In the genomic region with DNA sequence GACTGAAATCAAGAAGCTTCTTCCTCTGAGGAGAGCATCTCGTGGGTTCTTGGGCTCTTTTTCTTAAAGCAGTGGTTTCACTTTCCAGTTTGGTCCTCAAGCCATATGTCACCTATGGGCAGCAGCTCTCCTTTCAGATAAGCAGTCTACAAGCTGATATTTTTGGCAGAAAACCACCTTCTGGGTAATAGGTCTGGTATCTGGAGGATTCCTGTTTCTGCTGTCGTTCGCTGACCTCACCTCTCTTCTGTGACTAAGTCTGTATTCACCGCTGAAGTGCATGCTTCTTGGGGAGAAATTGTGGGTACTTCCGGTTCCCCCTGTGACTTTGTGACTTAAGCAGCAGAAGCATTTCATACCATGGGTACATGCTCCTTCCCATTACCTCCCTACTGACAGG, we compare ENCODE assay signal across 8 cellular contexts.
DNase-seq lines count a peak whose midpoint lies in the region; ATAC-seq, FAIRE-seq and TF ChIP-seq lines count a peak whose summit lies in the region.

No MANE protein-coding gene starts in this region.

- peak overlapping the region; percentile 1 to 42 (median 15) for H3K4me3 ChIP-seq in keratinocyte (ENCODE audit: control insufficient read depth in 2 of 3, extremely low read depth in 1 of 3, insufficient read depth in 2 of 3, low read depth in 1 of 3, low read length in 3 of 3)

- H3K9ac ChIP-seq in keratinocyte (ENCODE audit: control insufficient read depth, extremely low read depth, insufficient read depth, low read length): peak overlapping the region; percentile 12

- intact Hi-C loops in activated CD4-positive, alpha-beta T cell treated with anti-CD3 and anti-CD28 coated beads for 36 hours (cut with DNase I, micrococcal nuclease): no loop called here

- no peak overlapping the region for H3K27ac Mint-ChIP-seq in activated CD4-positive, alpha-beta T cell treated with anti-CD3 and anti-CD28 coated beads for 36 hours
- no peak overlapping the region for H3K27ac Mint-ChIP-seq in endothelial cell (ENCODE audit: unreplicated experiment)

- POLR2A ChIA-PET in activated CD4-positive, alpha-beta T cell treated with anti-CD3 and anti-CD28 coated beads for 36 hours (lab: Charles Lee): no interaction called here

- no peaks in the 10 kb centered on the region for H3K9me3 Mint-ChIP-seq in activated CD4-positive, alpha-beta T cell treated with anti-CD3 and anti-CD28 coated beads for 36 hours (ENCODE audit: low read depth)
- no peaks in the 10 kb centered on the region for H3K9me3 Mint-ChIP-seq in endothelial cell (ENCODE audit: unreplicated experiment)

- peak; percentile 99 for FAIRE-seq in keratinocyte (lab: Jason Lieb, UNC)

- no peak overlapping the region for H2AFZ ChIP-seq in keratinocyte (ENCODE audit: control insufficient read depth, low read length)

- ATAC-seq in activated CD4-positive, alpha-beta T cell treated with anti-CD3 and anti-CD28 coated beads for 36 hours: peak; percentile 68
- ATAC-seq in HG02763 (IDR thresholded peaks at IDR 0.05; ENCODE audit: unreplicated experiment): peak; percentile 77

- H3K9me1 ChIP-seq in keratinocyte (ENCODE audit: control insufficient read depth, extremely low read depth, insufficient read depth, low read length): no peaks in the 10 kb centered on the region

- DNase-seq in activated CD4-positive, alpha-beta T cell treated with anti-CD3 and anti-CD28 coated beads for 36 hours: peak; percentile 19
- no peak for DNase-seq in activated CD4-positive, alpha-beta T cell treated with anti-CD3 and anti-CD28 coated beads, Interleukin-2, amount 50 U/mL, for 4 hours
- peak; percentile 61 for DNase-seq in RPMI8226
- peak; percentile 81 for DNase-seq in keratinocyte (ENCODE audit: low read depth, low spot score)
- DNase-seq in DMS 273 (lab: John Stamatoyannopoulos, UW; ENCODE audit: unreplicated experiment): no peak
- no peak for DNase-seq in endothelial cell (ENCODE audit: low spot score)
- no peak for DNase-seq in Ammon's horn (ENCODE audit: low spot score)

- H3K4me1 ChIP-seq in keratinocyte (ENCODE audit: control insufficient read depth, extremely low read depth, insufficient read depth, low read length): peaks cover 35% of the 10 kb centered on the region

- peak overlapping the region; percentile 27 for H3K4me2 ChIP-seq in keratinocyte (ENCODE audit: control insufficient read depth, extremely low read depth, insufficient read depth, low read depth, low read length)

- dilution Hi-C loops in keratinocyte (cut with MboI; ENCODE audit: extremely low pct_ligation_motif_present, low sequenced_read_pairs): no loop called here

- H4K20me1 ChIP-seq in keratinocyte (ENCODE audit: control insufficient read depth, extremely low read depth, insufficient read depth, low read length): no peaks in the 10 kb centered on the region

- no peaks in the 10 kb centered on the region for H3K79me2 ChIP-seq in keratinocyte (ENCODE audit: control insufficient read depth, insufficient read depth, low read length)

- H3K27ac ChIP-seq in keratinocyte (ENCODE audit: control insufficient read depth, insufficient read depth, low read length): peak overlapping the region; percentile 80

- TF ChIP-seq CTCF in keratinocyte (optimal IDR thresholded peaks at IDR 0.05 in 1 of 3, IDR thresholded peaks at IDR 0.05 in 1 of 3, conservative IDR thresholded peaks at IDR 0.05 in 1 of 3; ENCODE audit: extremely low read depth in 1 of 3, insufficient read depth in 2 of 3, low read length in 3 of 3) (no peak), endothelial cell (IDR thresholded peaks at IDR 0.05; ENCODE audit: unreplicated experiment) (no peak)

- no peaks in the 10 kb centered on the region for H3K9me3 ChIP-seq in keratinocyte (ENCODE audit: control insufficient read depth, low read depth, low read length)

- no peaks in the 10 kb centered on the region for H3K36me3 Mint-ChIP-seq in activated CD4-positive, alpha-beta T cell treated with anti-CD3 and anti-CD28 coated beads for 36 hours (ENCODE audit: low read depth)
- H3K36me3 Mint-ChIP-seq in endothelial cell (ENCODE audit: low read depth, unreplicated experiment): no peaks in the 10 kb centered on the region

- H3K4me3 Mint-ChIP-seq in activated CD4-positive, alpha-beta T cell treated with anti-CD3 and anti-CD28 coated beads for 36 hours: no peak overlapping the region
- H3K4me3 Mint-ChIP-seq in endothelial cell (ENCODE audit: unreplicated experiment): no peak overlapping the region

- peaks cover 16% of the 10 kb centered on the region for H3K4me1 Mint-ChIP-seq in activated CD4-positive, alpha-beta T cell treated with anti-CD3 and anti-CD28 coated beads for 36 hours
- H3K4me1 Mint-ChIP-seq in endothelial cell (ENCODE audit: unreplicated experiment): peaks cover 2% of the 10 kb centered on the region

- no peaks in the 10 kb centered on the region for H3K36me3 ChIP-seq in keratinocyte (ENCODE audit: control insufficient read depth in 2 of 2, extremely low read depth in 1 of 2, insufficient read depth in 2 of 2, low read length in 2 of 2)

- CTCF ChIA-PET in activated CD4-positive, alpha-beta T cell treated with anti-CD3 and anti-CD28 coated beads for 36 hours (lab: Charles Lee): interaction anchor here (1.3 to 1.4 kb wide), 2 partner anchors 21 to 128 kb away, joined by 3 read pairs; no protein-coding TSS in a partner anchor

- no peaks in the 10 kb centered on the region for H3K27me3 ChIP-seq in keratinocyte (ENCODE audit: control insufficient read depth, extremely low read depth, insufficient read depth, low read length)

- H3K27me3 Mint-ChIP-seq in activated CD4-positive, alpha-beta T cell treated with anti-CD3 and anti-CD28 coated beads for 36 hours: peaks cover 11% of the 10 kb centered on the region
- H3K27me3 Mint-ChIP-seq in endothelial cell (ENCODE audit: unreplicated experiment): peaks cover 2% of the 10 kb centered on the region

Comparison
In these comparisons a context has a peak if more than half of its experiments do, and no peak if none do; other contexts are left out.
1. DNase-seq: peak in activated CD4-positive, alpha-beta T cell treated with anti-CD3 and anti-CD28 coated beads for 36 hours (single experiment), RPMI8226 (single experiment) and keratinocyte (single experiment); none in activated CD4-positive, alpha-beta T cell treated with anti-CD3 and anti-CD28 coated beads, Interleukin-2, amount 50 U/mL, for 4 hours (0 of 2), DMS 273 (single experiment), endothelial cell (single experiment) and Ammon's horn (single experiment).